In genomic region chr14:23570806-23571483, GRCh38 we compare ENCODE assay signal across 20 cellular contexts. TPM values are rescaled to one million over a fixed set of nuclear protein-coding genes. Genes with fewer than 3 reads are reported as not detected.
"Had no signal": no experiment of that assay in that cellular context is flagged by ENCODE, and none has a peak within 500 bp of the region (broad histone marks: within the 10 kb centered on the region; RNA-seq: fewer than 3 reads in every experiment).

No MANE protein-coding gene starts in this region.

- H3K9me3 Mint-ChIP-seq: activated B cell treated with CpG ODN at 0.5 μM for 24 hours; activated CD4-positive, alpha-beta T cell treated with anti-CD3 and anti-CD28 coated beads, Interleukin-2, amount 10 ng/mL, durations not matched to agents 7 days and 5 days; activated naive CD8-positive, alpha-beta T cell treated with anti-CD3 and anti-CD28 coated beads, Interleukin-2, amount 50 U/mL, for 24 hours had no signal

- H3K36me3 ChIP-seq: ascending aorta, breast epithelium, right atrium auricular region had no signal

- H3K27ac ChIP-seq: ascending aorta, breast epithelium, neutrophil, right atrium auricular region had no signal

- H3K4me3 Mint-ChIP-seq: activated B cell treated with CpG ODN at 0.5 μM for 24 hours; activated CD4-positive, alpha-beta T cell treated with anti-CD3 and anti-CD28 coated beads, Interleukin-2, amount 10 ng/mL, durations not matched to agents 7 days and 5 days; activated naive CD8-positive, alpha-beta T cell treated with anti-CD3 and anti-CD28 coated beads, Interleukin-2, amount 50 U/mL, for 24 hours; naive thymus-derived CD4-positive, alpha-beta T cell had no signal

- DNase-seq: activated B cell treated with CpG ODN at 0.5 μM for 24 hours; activated CD4-positive, alpha-beta T cell treated with anti-CD3 and anti-CD28 coated beads, Interleukin-2, amount 10 ng/mL, durations not matched to agents 7 days and 5 days; activated naive CD8-positive, alpha-beta T cell treated with anti-CD3 and anti-CD28 coated beads, Interleukin-2, amount 50 U/mL, for 24 hours; hippocampal formation; mammary epithelial cell; naive thymus-derived CD4-positive, alpha-beta T cell; SHP77 treated with DMSO at 0.1 percent for 48 hours; small intestine; stimulated activated CD4-positive, alpha-beta T cell treated with anti-CD3 and anti-CD28 coated beads, Interleukin-4, amount 100 ng/mL, for 4 hours; stimulated activated CD8-positive, alpha-beta memory T cell treated with anti-CD3 and anti-CD28 coated beads, Interleukin-4, amount 100 ng/mL, for 48 hours; stimulated activated naive CD8-positive, alpha-beta T cell treated with anti-CD3 and anti-CD28 coated beads, Interleukin-15, Interleukin-2, amounts not matched to agents 100 U/mL and 50 U/mL, for 24 hours; T-helper 2 cell; trophoblast cell had no signal

- ATAC-seq: activated naive CD8-positive, alpha-beta T cell treated with anti-CD3 and anti-CD28 coated beads, Interleukin-2, amount 50 U/mL, for 24 hours; esophagus mucosa; left lobe of liver; naive thymus-derived CD4-positive, alpha-beta T cell; stimulated activated naive CD8-positive, alpha-beta T cell treated with anti-CD3 and anti-CD28 coated beads, Interleukin-15, Interleukin-2, amounts not matched to agents 100 U/mL and 50 U/mL, for 24 hours had no signal

- H3K9me3 ChIP-seq: ascending aorta, breast epithelium, neutrophil, right atrium auricular region had no signal

- H3K27ac Mint-ChIP-seq: activated B cell treated with CpG ODN at 0.5 μM for 24 hours; activated CD4-positive, alpha-beta T cell treated with anti-CD3 and anti-CD28 coated beads, Interleukin-2, amount 10 ng/mL, durations not matched to agents 7 days and 5 days; activated naive CD8-positive, alpha-beta T cell treated with anti-CD3 and anti-CD28 coated beads, Interleukin-2, amount 50 U/mL, for 24 hours; naive thymus-derived CD4-positive, alpha-beta T cell had no signal

- H3K4me3 ChIP-seq: ascending aorta, breast epithelium, right atrium auricular region had no signal

RNA-seq across cellular contexts. Expression of gene JPH4, which starts 7.6 kb away (rescaled TPM):
- total RNA-seq: activated CD4-positive, alpha-beta T cell treated with anti-CD3 and anti-CD28 coated beads, Interleukin-2, amount 10 ng/mL, durations not matched to agents 7 days and 5 days; mononuclear cell had no signal
